ENCODE assay signal across 1 cellular context in genomic region chr14:73234029-73234428, GRCh38.
TF ChIP-seq lines count a peak whose summit lies in the region.

No MANE protein-coding gene starts in this region.

TF ChIP-seq in H1, 55 proteins besides CTCF, POLR2A, EP300 and RAD21 (continued from another document):
- TF ChIP-seq EZH2 (IDR thresholded peaks at IDR 0.05; ENCODE audit: low read depth, low read length, severe bottlenecking) (no peak), CTBP2 (IDR thresholded peaks at IDR 0.05; ENCODE audit: borderline replicate concordance, insufficient read depth, insufficient read length, low read length) (no peak), RFX5 (IDR thresholded peaks at IDR 0.05; ENCODE audit: borderline replicate concordance, low read depth, low read length) (no peak), ZNF274 (IDR thresholded peaks at IDR 0.05; ENCODE audit: borderline replicate concordance, extremely low read depth, low read length) (no peak)
